8 cellular contexts compared by ENCODE assay signal in genomic region chr14:83463500-83464098, GRCh38.
DNase-seq lines count a peak whose midpoint lies in the region; ATAC-seq, FAIRE-seq and TF ChIP-seq lines count a peak whose summit lies in the region.

No MANE protein-coding gene starts in this region.

- peaks cover 5% of the 10 kb centered on the region for H3K9me3 ChIP-seq in astrocyte (ENCODE audit: insufficient read depth, low read depth, low read length)

- no peaks in the 10 kb centered on the region for H3K36me3 ChIP-seq in astrocyte (ENCODE audit: insufficient read depth, low read length)

- no peak overlapping the region for H3K4me2 ChIP-seq in astrocyte (ENCODE audit: low read length)

- H4K20me1 ChIP-seq in astrocyte (ENCODE audit: insufficient read depth, low read length): no peaks in the 10 kb centered on the region

- no peaks in the 10 kb centered on the region for H3K79me2 ChIP-seq in astrocyte (ENCODE audit: insufficient read depth, low read length)

- H3K4me3 ChIP-seq in astrocyte (ENCODE audit: insufficient read depth, low read depth, low read length): no peak overlapping the region

- intact Hi-C loops in CD14-positive monocyte (cut with micrococcal nuclease): no loop called here

- no peak overlapping the region for H3K27ac Mint-ChIP-seq in CD14-positive monocyte
- H3K27ac Mint-ChIP-seq in astrocyte (ENCODE audit: unreplicated experiment): no peak overlapping the region

- H3K4me1 Mint-ChIP-seq in CD14-positive monocyte: no peaks in the 10 kb centered on the region
- peaks cover 8% of the 10 kb centered on the region for H3K4me1 Mint-ChIP-seq in astrocyte (ENCODE audit: low read depth, unreplicated experiment)

- no peaks in the 10 kb centered on the region for H3K27me3 ChIP-seq in astrocyte (ENCODE audit: insufficient read depth, low read length)

- H3K4me1 ChIP-seq in astrocyte (ENCODE audit: insufficient read depth, low read length): no peaks in the 10 kb centered on the region

- DNase-seq in CD14-positive monocyte (ENCODE audit: low spot score) (no peak), NCI-H2107 (lab: John Stamatoyannopoulos, UW) (peak; percentile 15), astrocyte (ENCODE audit: low read depth) (no peak), iris pigment epithelial cell (ENCODE audit: low read depth) (peak; percentile 69), urothelium cell line (ENCODE audit: low spot score) (peak; percentile 39)
- DNase-seq in stimulated activated CD4-positive, alpha-beta T cell treated with anti-CD3 and anti-CD28 coated beads, Interleukin-12 subunit alpha, Interleukin-12 subunit beta, amount 100 ng/mL, for 4 hours: no peak

- H3K36me3 Mint-ChIP-seq in CD14-positive monocyte: no peaks in the 10 kb centered on the region
- no peaks in the 10 kb centered on the region for H3K36me3 Mint-ChIP-seq in astrocyte (ENCODE audit: low read depth, unreplicated experiment)

- no peak overlapping the region for H3K27ac ChIP-seq in astrocyte (ENCODE audit: low read depth, low read length)

- peaks cover 0 to 11% (median 8%) of the 10 kb centered on the region in 7 donors for H3K9me3 Mint-ChIP-seq in CD14-positive monocyte
- H3K9me3 Mint-ChIP-seq in astrocyte (ENCODE audit: unreplicated experiment): peaks cover 6% of the 10 kb centered on the region

- no peak overlapping the region for H3K9ac ChIP-seq in astrocyte (ENCODE audit: low read length)

- H3K4me3 Mint-ChIP-seq in CD14-positive monocyte: no peak overlapping the region
- H3K4me3 Mint-ChIP-seq in astrocyte (ENCODE audit: unreplicated experiment): no peak overlapping the region

- FAIRE-seq in astrocyte (lab: Jason Lieb, UNC): no peak
- no peak for FAIRE-seq in urothelium cell line (lab: Jason Lieb, UNC)

- peak; percentile 89 for TF ChIP-seq CTCF in CD14-positive monocyte (IDR thresholded peaks at IDR 0.05)
- peak; percentile 66 for TF ChIP-seq CTCF in astrocyte (IDR thresholded peaks at IDR 0.05; ENCODE audit: insufficient read depth, low read depth, low read length)

- H3K27me3 Mint-ChIP-seq in CD14-positive monocyte (ENCODE audit: low read depth in 3 of 3): no peaks in the 10 kb centered on the region
- H3K27me3 Mint-ChIP-seq in astrocyte (ENCODE audit: low read depth, unreplicated experiment): no peaks in the 10 kb centered on the region

- H2AFZ ChIP-seq in astrocyte (ENCODE audit: low read depth, low read length): no peak overlapping the region

- peak; percentile 41 for ATAC-seq in GM19468 (IDR thresholded peaks at IDR 0.05; ENCODE audit: extremely low read depth, unreplicated experiment)
- no peak for ATAC-seq in GM19395 (IDR thresholded peaks at IDR 0.05; ENCODE audit: unreplicated experiment)

Comparison
In these comparisons a context has a peak if more than half of its experiments do, and no peak if none do; other contexts are left out.
1. DNase-seq: peak in NCI-H2107 (single experiment), iris pigment epithelial cell (single experiment) and urothelium cell line (single experiment); none in CD14-positive monocyte (single experiment), astrocyte (single experiment) and stimulated activated CD4-positive, alpha-beta T cell treated with anti-CD3 and anti-CD28 coated beads, Interleukin-12 subunit alpha, Interleukin-12 subunit beta, amount 100 ng/mL, for 4 hours (single experiment).